In genomic region chr1:201736707-201737320, GRCh38 we compare ENCODE assay signal across 14 cellular contexts.
DNase-seq lines count a peak whose midpoint lies in the region; ATAC-seq and TF ChIP-seq lines count a peak whose summit lies in the region.
"Had no signal": no experiment of that assay in that cellular context is flagged by ENCODE, and none has a peak within 500 bp of the region (broad histone marks: within the 10 kb centered on the region; RNA-seq: fewer than 3 reads in every experiment).

No MANE protein-coding gene starts in this region.

- H3K27me3 ChIP-seq in iPS-18a (ENCODE audit: control insufficient read depth, insufficient read depth, low read length), result no peaks in the 10 kb centered on the region
- H3K27me3 ChIP-seq in skeletal muscle tissue (ENCODE audit: control insufficient read depth in 3 of 3, insufficient read depth in 3 of 3, low read length in 3 of 3), result peaks cover 4 to 11% (median 5%) of the 10 kb centered on the region in 3 donors

- H3K4me3 ChIP-seq in HEK293 (ENCODE audit: low read depth, low read length) (no peak overlapping the region), iPS-18a (ENCODE audit: low read length) (peak overlapping the region; percentile 28), skeletal muscle tissue (ENCODE audit: low read length in 3 of 3) (no peak overlapping the region)
- H3K4me3 ChIP-seq: coronary artery had no signal

- ATAC-seq in GM21360 (IDR thresholded peaks at IDR 0.05; ENCODE audit: unreplicated experiment), result no peak
- ATAC-seq in HG03520 (IDR thresholded peaks at IDR 0.05; ENCODE audit: unreplicated experiment), result no peak
- ATAC-seq in HG03378 (IDR thresholded peaks at IDR 0.05; ENCODE audit: unreplicated experiment), result no peak
- ATAC-seq: Panc1 had no signal

- peak overlapping the region; percentile 21 for H3K9ac ChIP-seq in iPS-18a (ENCODE audit: low read length)
- H3K9ac ChIP-seq in skeletal muscle tissue (ENCODE audit: low read depth in 1 of 3, low read length in 3 of 3), result no peak overlapping the region

- H3K9me3 ChIP-seq in HEK293 (ENCODE audit: control insufficient read depth, insufficient read depth, low read depth, low read length) (no peaks in the 10 kb centered on the region), iPS-18a (ENCODE audit: control insufficient read depth, low read depth, low read length) (no peaks in the 10 kb centered on the region), skeletal muscle tissue (ENCODE audit: control insufficient read depth in 3 of 3, low read length in 3 of 3) (no peaks in the 10 kb centered on the region)

- DNase-seq in RWPE1 (ENCODE audit: low spot score), result no peak
- DNase-seq in NOMO-1 treated with dmso at 0.1 percent for 144 hours (lab: John Stamatoyannopoulos, UW; ENCODE audit: unreplicated experiment), result no peak
- DNase-seq: activated CD8-positive, alpha-beta memory T cell treated with anti-CD3 and anti-CD28 coated beads for 24 hours; activated naive CD4-positive, alpha-beta T cell treated with anti-CD3 and anti-CD28 coated beads, Interleukin-2, amount 10 ng/mL, durations not matched to agents 7 days and 5 days; NCI-H2107; T-helper 9 cell had no signal

- POLR2A ChIA-PET in HEK293 (lab: Yijun Ruan, JAX) (no interaction called here), RWPE1 (lab: Yijun Ruan, JAX; ENCODE audit: low non-redundant PET) (no interaction called here)

- H3K4me1 ChIP-seq in HEK293 (ENCODE audit: control insufficient read depth, insufficient read depth, low read length) (peaks cover 3% of the 10 kb centered on the region; the same call in 1 of the 2 replicates), iPS-18a (ENCODE audit: control insufficient read depth, low read depth, low read length) (peaks cover 45% of the 10 kb centered on the region), skeletal muscle tissue (ENCODE audit: control insufficient read depth in 3 of 3, insufficient read depth in 3 of 3, low read length in 3 of 3) (peaks cover 40 to 53% (median 50%) of the 10 kb centered on the region in 3 donors)

- no peak overlapping the region for H3K27ac ChIP-seq in HEK293 (ENCODE audit: extremely low read depth, low read depth, low read length)
- H3K27ac ChIP-seq in RWPE1, result peak overlapping the region; percentile 17; the same call in 1 of the 2 replicates
- peak overlapping the region; percentile 64 for H3K27ac ChIP-seq in iPS-18a (ENCODE audit: low read length)
- peak overlapping the region; percentile 56 for H3K27ac ChIP-seq in skeletal muscle tissue (ENCODE audit: low read depth, low read length)

- TF ChIP-seq CTCF in HEK293 (tag by site-specific recombination; IDR thresholded peaks at IDR 0.05) (no peak), RWPE1 (conservative IDR thresholded peaks at IDR 0.05; ENCODE audit: low read depth) (no peak)

- no peaks in the 10 kb centered on the region for H3K36me3 ChIP-seq in HEK293 (ENCODE audit: control insufficient read depth in 2 of 2, insufficient read depth in 1 of 2, low read length in 2 of 2)
- H3K36me3 ChIP-seq in iPS-18a (ENCODE audit: control insufficient read depth, low read depth, low read length), result no peaks in the 10 kb centered on the region
- no peaks in the 10 kb centered on the region for H3K36me3 ChIP-seq in skeletal muscle tissue (ENCODE audit: control insufficient read depth in 3 of 3, insufficient read depth in 3 of 3, low read length in 3 of 3)

- CTCF ChIA-PET in HEK293 (lab: Yijun Ruan, JAX) (interaction anchor here (1.1 to 3.6 kb wide), 3 partner anchors 28 to 58 kb away, joined by 3 to 17 read pairs (median 7); no protein-coding TSS in a partner anchor), RWPE1 (lab: Yijun Ruan, JAX) (interaction anchor here (0.7 to 0.9 kb wide), 2 partner anchors 19 to 52 kb away, joined by 4 to 5 read pairs; no protein-coding TSS in a partner anchor)

TF ChIP-seq in HEK293, 187 proteins besides CTCF, POLR2A, EP300 and RAD21 (continues in another document):
- no peak for TF ChIP-seq GLI4 (tag by site-specific recombination; IDR thresholded peaks at IDR 0.05)
- no peak for TF ChIP-seq ZNF518A (tag by site-specific recombination; conservative IDR thresholded peaks at IDR 0.05; ENCODE audit: low read depth)
- TF ChIP-seq OSR2 (tag by site-specific recombination; IDR thresholded peaks at IDR 0.05), result peak; percentile 20; the same call in 1 of the 2 replicates
- TF ChIP-seq WT1 (tag by site-specific recombination; IDR thresholded peaks at IDR 0.05), result peak; percentile 38; the same call in 1 of the 2 replicates
- TF ChIP-seq ZNF211 (tag by site-specific recombination; IDR thresholded peaks at IDR 0.05; ENCODE audit: low read depth), result no peak
- TF ChIP-seq ZNF341 (tag by site-specific recombination; IDR thresholded peaks at IDR 0.05; ENCODE audit: low read depth), result no peak
- no peak for TF ChIP-seq ZNF138 (tag by site-specific recombination; IDR thresholded peaks at IDR 0.05; ENCODE audit: borderline replicate concordance)
- TF ChIP-seq ZNF501 (tag by site-specific recombination; IDR thresholded peaks at IDR 0.05), result no peak
- peak; percentile 15; the same call in 1 of the 2 replicates for TF ChIP-seq ZIC2 (tag by site-specific recombination; IDR thresholded peaks at IDR 0.05)
- TF ChIP-seq, protein P1, sequence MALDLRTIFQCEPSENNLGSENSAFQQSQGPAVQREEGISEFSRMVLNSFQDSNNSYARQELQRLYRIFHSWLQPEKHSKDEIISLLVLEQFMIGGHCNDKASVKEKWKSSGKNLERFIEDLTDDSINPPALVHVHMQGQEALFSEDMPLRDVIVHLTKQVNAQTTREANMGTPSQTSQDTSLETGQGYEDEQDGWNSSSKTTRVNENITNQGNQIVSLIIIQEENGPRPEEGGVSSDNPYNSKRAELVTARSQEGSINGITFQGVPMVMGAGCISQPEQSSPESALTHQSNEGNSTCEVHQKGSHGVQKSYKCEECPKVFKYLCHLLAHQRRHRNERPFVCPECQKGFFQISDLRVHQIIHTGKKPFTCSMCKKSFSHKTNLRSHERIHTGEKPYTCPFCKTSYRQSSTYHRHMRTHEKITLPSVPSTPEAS (tag by site-specific recombination; IDR thresholded peaks at IDR 0.05), result no peak
- TF ChIP-seq ZNF645 (tag by site-specific recombination; IDR thresholded peaks at IDR 0.05), result no peak
- 0 out of 2 replicates have a peak, but pooled peaks have one; percentile 19 for TF ChIP-seq GLIS2 (tag by site-specific recombination; IDR thresholded peaks at IDR 0.05)
- no peak for TF ChIP-seq IKZF3 (tag by site-specific recombination; IDR thresholded peaks at IDR 0.05)
- no peak for TF ChIP-seq ZNF121 (tag by site-specific recombination; IDR thresholded peaks at IDR 0.05)
- no peak for TF ChIP-seq ZBTB6 (tag by site-specific recombination; IDR thresholded peaks at IDR 0.05)
- 0 out of 2 replicates have a peak, but pooled peaks have one; percentile 14 for TF ChIP-seq GLIS1 (tag by site-specific recombination; IDR thresholded peaks at IDR 0.05)
